15 cellular contexts compared by ENCODE assay signal in the genomic region with DNA sequence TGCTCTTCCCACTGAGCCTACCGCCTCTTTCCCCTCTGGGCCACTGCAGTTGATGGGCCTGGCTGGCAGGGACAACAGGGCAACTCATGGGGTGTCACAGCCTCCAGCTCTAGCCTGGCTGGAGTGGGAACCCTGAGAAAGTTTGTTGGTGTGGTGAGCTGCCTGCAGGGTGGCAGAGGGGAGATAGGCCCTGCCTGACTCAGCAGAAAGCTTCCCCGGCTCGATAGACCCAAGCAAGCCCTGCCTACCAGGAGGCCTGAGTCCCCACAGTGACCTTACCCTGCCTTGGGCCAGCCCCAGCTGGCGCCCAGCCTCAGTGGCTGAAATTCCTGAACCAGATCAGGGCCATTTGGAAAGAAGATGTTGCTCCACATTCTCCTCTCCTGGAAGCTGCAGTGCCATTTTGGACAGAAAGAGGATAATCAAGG. TPM values are rescaled to one million over a fixed set of nuclear protein-coding genes. Genes with fewer than 3 reads are reported as not detected.
DNase-seq lines count a peak whose midpoint lies in the region; ATAC-seq, FAIRE-seq and TF ChIP-seq lines count a peak whose summit lies in the region.
"Had no signal": no experiment of that assay in that cellular context is flagged by ENCODE, and none has a peak within 500 bp of the region (broad histone marks: within the 10 kb centered on the region; RNA-seq: fewer than 3 reads in every experiment).

No MANE protein-coding gene starts in this region.

- peaks cover 4% of the 10 kb centered on the region for H3K9me3 ChIP-seq in left ventricle myocardium inferior (replicated peaks)

- peaks cover 81% of the 10 kb centered on the region for H3K4me1 ChIP-seq in left ventricle myocardium inferior

- no peak overlapping the region for H3K27ac Mint-ChIP-seq in CD14-positive monocyte
- H3K27ac Mint-ChIP-seq in activated CD8-positive, alpha-beta T cell treated with anti-CD3 and anti-CD28 coated beads for 36 hours, result no peak overlapping the region
- H3K27ac Mint-ChIP-seq: T-helper 17 cell had no signal

- peaks cover 15% of the 10 kb centered on the region for H3K4me1 Mint-ChIP-seq in CD14-positive monocyte
- H3K4me1 Mint-ChIP-seq in activated CD8-positive, alpha-beta T cell treated with anti-CD3 and anti-CD28 coated beads for 36 hours (ENCODE audit: low read depth), result peaks cover 3% of the 10 kb centered on the region
- H3K4me1 Mint-ChIP-seq: T-helper 17 cell had no signal

- H3K4me3 ChIP-seq in left ventricle myocardium inferior, result no peak overlapping the region

- no peak for TF ChIP-seq POLR2A in GM12892 (IDR thresholded peaks at IDR 0.05; ENCODE audit: low read depth, low read length)

- DNase-seq in CD14-positive monocyte (ENCODE audit: low spot score), result peak; percentile 3
- no peak for DNase-seq in left ventricle myocardium inferior
- DNase-seq in sciatic nerve (ENCODE audit: low spot score), result peak; percentile 57
- no peak for DNase-seq in GM12892 (ENCODE audit: insufficient read length)
- no peak for DNase-seq in COLO829 (ENCODE audit: low spot score)
- no peak for DNase-seq in hippocampal formation (lab: John Stamatoyannopoulos, UW)
- no peak for DNase-seq in activated CD8-positive, alpha-beta T cell treated with anti-CD3 and anti-CD28 coated beads for 36 hours
- DNase-seq: activated CD4-positive, alpha-beta T cell treated with anti-CD3 and anti-CD28 coated beads, Interleukin-2, amount 50 U/mL, for 4 hours; activated gamma-delta T cell; NCI-H187 treated with DMSO at 0.1 percent for 48 hours; stimulated activated CD4-positive, alpha-beta T cell treated with anti-CD3 and anti-CD28 coated beads, Interleukin-12 subunit alpha, Interleukin-12 subunit beta, amount 100 ng/mL, for 4 hours; T-helper 17 cell had no signal

- CTCF ChIA-PET in activated CD8-positive, alpha-beta T cell treated with anti-CD3 and anti-CD28 coated beads for 36 hours (lab: Charles Lee), result no interaction called here

- H3K4me3 Mint-ChIP-seq in CD14-positive monocyte, result no peak overlapping the region
- no peak overlapping the region for H3K4me3 Mint-ChIP-seq in activated CD8-positive, alpha-beta T cell treated with anti-CD3 and anti-CD28 coated beads for 36 hours
- H3K4me3 Mint-ChIP-seq: T-helper 17 cell had no signal

- H3K27ac ChIP-seq in angular gyrus (ENCODE audit: low read depth, low read length) (peak overlapping the region; percentile 71), left ventricle myocardium inferior (replicated peaks) (peak overlapping the region; percentile 96)
- H3K27ac ChIP-seq: KMS-11, RWPE1 had no signal

- H3K36me3 Mint-ChIP-seq in CD14-positive monocyte, result peaks cover 0 to 2% of the 10 kb centered on the region in 2 donors
- H3K36me3 Mint-ChIP-seq in activated CD8-positive, alpha-beta T cell treated with anti-CD3 and anti-CD28 coated beads for 36 hours (ENCODE audit: low read depth), result no peaks in the 10 kb centered on the region

- H3K27me3 Mint-ChIP-seq in CD14-positive monocyte (ENCODE audit: low read depth in 3 of 3), result peaks cover 0 to 1% (median 0%) of the 10 kb centered on the region in 3 donors
- H3K27me3 Mint-ChIP-seq in activated CD8-positive, alpha-beta T cell treated with anti-CD3 and anti-CD28 coated beads for 36 hours, result peaks cover 3% of the 10 kb centered on the region
- H3K27me3 Mint-ChIP-seq: T-helper 17 cell had no signal

- no peak for ATAC-seq in sciatic nerve
- ATAC-seq in activated CD8-positive, alpha-beta T cell treated with anti-CD3 and anti-CD28 coated beads for 36 hours, result no peak
- ATAC-seq: T-helper 17 cell had no signal

- H3K27me3 ChIP-seq in left ventricle myocardium inferior (ENCODE audit: low read depth), result no peaks in the 10 kb centered on the region

- POLR2A ChIA-PET in activated CD8-positive, alpha-beta T cell treated with anti-CD3 and anti-CD28 coated beads for 36 hours (lab: Charles Lee), result interaction anchor here (1.0 kb wide), 1 partner anchor 19 kb away, joined by 3 read pairs; no protein-coding TSS in a partner anchor

- no peak for FAIRE-seq in GM12892 (lab: Jason Lieb, UNC)

- H3K9me3 Mint-ChIP-seq in CD14-positive monocyte, result peaks cover 0 to 3% (median 0%) of the 10 kb centered on the region in 7 donors
- peaks cover 4% of the 10 kb centered on the region for H3K9me3 Mint-ChIP-seq in activated CD8-positive, alpha-beta T cell treated with anti-CD3 and anti-CD28 coated beads for 36 hours

- H3K36me3 ChIP-seq in left ventricle myocardium inferior, result peaks cover 15% of the 10 kb centered on the region

- TF ChIP-seq CTCF in CD14-positive monocyte (IDR thresholded peaks at IDR 0.05) (no peak), left ventricle myocardium inferior (IDR thresholded peaks at IDR 0.05; ENCODE audit: borderline replicate concordance) (no peak)
- no peak for TF ChIP-seq CTCF in activated CD8-positive, alpha-beta T cell treated with anti-CD3 and anti-CD28 coated beads for 36 hours (IDR thresholded peaks at IDR 0.05)

- intact Hi-C loops in CD14-positive monocyte (cut with micrococcal nuclease) (no loop called here), left ventricle myocardium inferior (cut with micrococcal nuclease) (no loop called here), sciatic nerve (cut with DNase I) (no loop called here)
- intact Hi-C loops in activated CD8-positive, alpha-beta T cell treated with anti-CD3 and anti-CD28 coated beads for 36 hours (cut with micrococcal nuclease), result no loop called here

RNA-seq across cellular contexts. Expression of a gene that starts 29.4 kb away (rescaled TPM):
- polyA plus RNA-seq in CD14-positive monocyte, result 100 to 1,000 TPM; 107 to 118 TPM
- 29.9 TPM for total RNA-seq in left ventricle myocardium inferior
- total RNA-seq in sciatic nerve, result 98.8 TPM
- polyA plus RNA-seq in GM12892 (2012; ENCODE audit: missing spikeins), result 8.1 TPM
- total RNA-seq in activated CD8-positive, alpha-beta T cell treated with anti-CD3 and anti-CD28 coated beads for 36 hours, result 10 to 100 TPM in 1 of 2 experiments, 1 to 10 TPM in 1; 9.7 to 10.6 TPM

Comparison
In these comparisons a context has a peak if more than half of its experiments do, and no peak if none do; other contexts are left out.
1. DNase-seq: peak in CD14-positive monocyte (single experiment) and sciatic nerve (single experiment); none in left ventricle myocardium inferior (single experiment), GM12892 (single experiment), COLO829 (single experiment), hippocampal formation (0 of 2) and activated CD8-positive, alpha-beta T cell treated with anti-CD3 and anti-CD28 coated beads for 36 hours (single experiment).